Comparison of ENCODE assay signal across 17 cellular contexts in the genomic region with DNA sequence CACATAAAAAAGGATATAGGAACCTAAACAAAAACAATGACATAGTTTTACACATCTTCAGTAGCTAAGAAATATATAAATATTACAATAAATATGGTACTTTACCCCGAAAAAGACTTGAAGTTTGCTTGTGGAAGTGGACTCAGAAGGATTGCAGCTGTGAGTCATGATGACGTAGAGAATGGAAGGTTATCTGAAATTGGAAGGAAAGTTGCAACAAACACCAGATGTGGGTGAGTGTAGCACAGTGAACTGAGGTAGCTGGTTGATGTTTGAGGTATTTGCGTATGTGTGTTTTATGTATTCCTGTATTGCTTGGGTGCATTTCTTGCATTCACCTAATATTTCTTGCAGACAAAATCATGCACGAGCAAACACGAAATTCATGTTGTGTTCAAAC.
DNase-seq lines count a peak whose midpoint lies in the region; ATAC-seq and TF ChIP-seq lines count a peak whose summit lies in the region.
"Had no signal": no experiment of that assay in that cellular context is flagged by ENCODE, and none has a peak within 500 bp of the region (broad histone marks: within the 10 kb centered on the region; RNA-seq: fewer than 3 reads in every experiment).

No MANE protein-coding gene starts in this region.

- H3K4me3 Mint-ChIP-seq in HFFc6 (no peak overlapping the region), chondrocyte (ENCODE audit: unreplicated experiment) (no peak overlapping the region)
- H3K4me3 Mint-ChIP-seq in activated T-cell treated with anti-CD3 and anti-CD28 coated beads, Interleukin-2, amount 50 U/mL, for 72 hours = no peak overlapping the region
- H3K4me3 Mint-ChIP-seq: CD4-positive, CD25-positive, alpha-beta regulatory T cell had no signal

- no peaks in the 10 kb centered on the region for H3K36me3 Mint-ChIP-seq in HFFc6 (ENCODE audit: low read depth)
- peaks cover 0 to 10% of the 10 kb centered on the region in 2 donors for H3K36me3 Mint-ChIP-seq in activated T-cell treated with anti-CD3 and anti-CD28 coated beads, Interleukin-2, amount 50 U/mL, for 72 hours (ENCODE audit: insufficient read depth in 2 of 2)
- peaks cover 4% of the 10 kb centered on the region for H3K36me3 Mint-ChIP-seq in chondrocyte (ENCODE audit: low read depth)

- DNase-seq in AG04450 (ENCODE audit: low read depth, low spot score) (peak; percentile 75), HFFc6 (peak; percentile 24), astrocyte of the spinal cord (ENCODE audit: low read depth, low spot score) (peak; percentile 71), fibroblast of the conjunctiva (ENCODE audit: low read depth) (peak; percentile 9), WERI-Rb-1 (no peak), MG63 (no peak), chondrocyte (ENCODE audit: low spot score) (no peak)
- no peak for DNase-seq in activated T-cell treated with anti-CD3 and anti-CD28 coated beads, Interleukin-2, amount 50 U/mL, for 72 hours
- DNase-seq: activated CD4-positive, alpha-beta T cell treated with anti-CD3 and anti-CD28 coated beads, Interleukin-2, amount 50 U/mL, for 1 hour; activated CD8-positive, alpha-beta memory T cell treated with anti-CD3 and anti-CD28 coated beads, Interleukin-2, amount 50 U/mL, for 48 hours; activated gamma-delta T cell; amniotic stem cell; CD4-positive, CD25-positive, alpha-beta regulatory T cell; left ventricle myocardium inferior; SW 1271; uterus had no signal

- peaks cover 18% of the 10 kb centered on the region for H3K4me1 Mint-ChIP-seq in HFFc6 (ENCODE audit: low read depth)
- no peaks in the 10 kb centered on the region for H3K4me1 Mint-ChIP-seq in activated T-cell treated with anti-CD3 and anti-CD28 coated beads, Interleukin-2, amount 50 U/mL, for 72 hours (ENCODE audit: low read depth)
- peaks cover 8% of the 10 kb centered on the region for H3K4me1 Mint-ChIP-seq in chondrocyte (ENCODE audit: low read depth)

- H3K9me3 Mint-ChIP-seq in HFFc6 (no peaks in the 10 kb centered on the region), chondrocyte (ENCODE audit: low read depth) (no peaks in the 10 kb centered on the region)
- H3K9me3 Mint-ChIP-seq in activated T-cell treated with anti-CD3 and anti-CD28 coated beads, Interleukin-2, amount 50 U/mL, for 72 hours = no peaks in the 10 kb centered on the region

- H3K36me3 ChIP-seq in WERI-Rb-1 (no peaks in the 10 kb centered on the region; the same call in 1 of the 2 replicates), MG63 (peaks cover 3% of the 10 kb centered on the region; the same call in 1 of the 2 replicates)
- H3K36me3 ChIP-seq: left ventricle myocardium inferior, neutrophil, uterus had no signal

- H3K27ac Mint-ChIP-seq in HFFc6 = peak overlapping the region; percentile 58
- no peak overlapping the region for H3K27ac Mint-ChIP-seq in activated T-cell treated with anti-CD3 and anti-CD28 coated beads, Interleukin-2, amount 50 U/mL, for 72 hours
- no peak overlapping the region for H3K27ac Mint-ChIP-seq in chondrocyte (ENCODE audit: unreplicated experiment)

- H3K27me3 ChIP-seq in AG04450 (ENCODE audit: control insufficient read depth, insufficient read depth, low read length) (no peaks in the 10 kb centered on the region), WERI-Rb-1 (ENCODE audit: insufficient read depth, low read depth, severe bottlenecking) (peaks cover 3% of the 10 kb centered on the region), MG63 (no peaks in the 10 kb centered on the region)
- H3K27me3 ChIP-seq: neutrophil, uterus had no signal

- in situ Hi-C loops in astrocyte of the spinal cord (cut with HindIII; ENCODE audit: low sequenced_read_pairs) = no loop called here

- ATAC-seq in activated T-cell treated with anti-CD3 and anti-CD28 coated beads, Interleukin-2, amount 50 U/mL, for 72 hours (replicated peaks in 1 of 2) = no peak

- no peak for TF ChIP-seq CTCF in AG04450 (IDR thresholded peaks at IDR 0.05; ENCODE audit: low read depth, low read length)
- no peak for TF ChIP-seq CTCF in HFFc6 (IDR thresholded peaks at IDR 0.05)
- TF ChIP-seq CTCF in astrocyte of the spinal cord (IDR thresholded peaks at IDR 0.05; ENCODE audit: low read depth, low read length) = no peak
- no peak for TF ChIP-seq CTCF in WERI-Rb-1 (IDR thresholded peaks at IDR 0.05; ENCODE audit: low read depth, low read length)
- no peak for TF ChIP-seq CTCF in chondrocyte (IDR thresholded peaks at IDR 0.05)

- POLR2A ChIA-PET in AG04450 (lab: Yijun Ruan, JAX) = no interaction called here

- no peaks in the 10 kb centered on the region for H3K27me3 Mint-ChIP-seq in HFFc6 (ENCODE audit: insufficient read depth)
- peaks cover 8% of the 10 kb centered on the region for H3K27me3 Mint-ChIP-seq in activated T-cell treated with anti-CD3 and anti-CD28 coated beads, Interleukin-2, amount 50 U/mL, for 72 hours (ENCODE audit: low read depth)
- H3K27me3 Mint-ChIP-seq in chondrocyte (ENCODE audit: low read depth) = no peaks in the 10 kb centered on the region
- H3K27me3 Mint-ChIP-seq: CD4-positive, CD25-positive, alpha-beta regulatory T cell had no signal

- H3K4me3 ChIP-seq in AG04450 (ENCODE audit: low read depth, low read length) (no peak overlapping the region), astrocyte of the spinal cord (ENCODE audit: low read depth, low read length) (no peak overlapping the region), WERI-Rb-1 (ENCODE audit: low read depth, low read length) (no peak overlapping the region), MG63 (no peak overlapping the region)
- H3K4me3 ChIP-seq: left ventricle myocardium inferior, uterus had no signal

- H3K9me3 ChIP-seq in AG04450 (ENCODE audit: control insufficient read depth, insufficient read depth, low read length) (no peaks in the 10 kb centered on the region), WERI-Rb-1 (ENCODE audit: severe bottlenecking) (no peaks in the 10 kb centered on the region), MG63 (no peaks in the 10 kb centered on the region)
- H3K9me3 ChIP-seq: left ventricle myocardium inferior, neutrophil, uterus had no signal

- H3K27ac ChIP-seq in AG04450 (ENCODE audit: low read depth, low read length) (peak overlapping the region; percentile 47), WERI-Rb-1 (no peak overlapping the region)
- H3K27ac ChIP-seq: left ventricle myocardium inferior, neutrophil, uterus had no signal

- CTCF ChIA-PET in AG04450 (lab: Charles Lee) = interaction anchor here (1.0 kb wide), 1 partner anchor 65 kb away, joined by 3 read pairs; no protein-coding TSS in a partner anchor

Comparison
In these comparisons a context has a peak if more than half of its experiments do, and no peak if none do; other contexts are left out.
1. DNase-seq: peak in AG04450 (single experiment), HFFc6 (single experiment), astrocyte of the spinal cord (single experiment) and fibroblast of the conjunctiva (single experiment); none in WERI-Rb-1 (single experiment), activated T-cell treated with anti-CD3 and anti-CD28 coated beads, Interleukin-2, amount 50 U/mL, for 72 hours (0 of 2), MG63 (single experiment) and chondrocyte (single experiment).